12 cellular contexts compared by ENCODE assay signal in the genomic region with DNA sequence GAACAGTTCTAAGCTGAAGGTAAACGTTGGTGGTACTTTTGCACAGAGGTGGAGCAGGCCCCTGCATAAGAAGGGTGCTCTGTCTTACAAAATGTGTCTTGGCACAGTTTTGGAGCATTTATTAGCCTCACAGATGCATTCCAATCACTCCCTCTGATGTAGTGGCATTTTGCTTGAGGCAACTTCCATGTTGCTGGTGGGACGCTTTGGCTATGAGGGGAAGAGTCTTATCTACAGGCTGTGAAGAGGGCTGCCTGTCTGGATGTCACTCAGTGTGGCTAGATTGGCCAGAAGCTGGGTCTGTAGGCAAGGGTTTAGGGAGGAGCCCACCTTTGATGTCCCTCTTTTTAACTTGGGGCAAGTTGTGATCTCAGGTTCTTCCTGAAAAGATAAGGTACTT. TPM values are rescaled to one million over a fixed set of nuclear protein-coding genes. Genes with fewer than 3 reads are reported as not detected.
DNase-seq lines count a peak whose midpoint lies in the region; ATAC-seq, FAIRE-seq and TF ChIP-seq lines count a peak whose summit lies in the region.
"Had no signal": no experiment of that assay in that cellular context is flagged by ENCODE, and none has a peak within 500 bp of the region (broad histone marks: within the 10 kb centered on the region; RNA-seq: fewer than 3 reads in every experiment).

No MANE protein-coding gene starts in this region.

- no peak for TF ChIP-seq POLR2A in esophagus squamous epithelium (IDR thresholded peaks at IDR 0.05)

- no peak overlapping the region for H3K9ac ChIP-seq in H9 (ENCODE audit: extremely low read depth, insufficient read length, low read length)

- no peak overlapping the region for H2BK20ac ChIP-seq in H9 (ENCODE audit: low read depth, low read length, poor library complexity, severe bottlenecking)

- CTCF ChIA-PET in Panc1 (lab: Charles Lee) = interaction anchor here (0.6 to 6.9 kb wide), 3 partner anchors 11 to 107 kb away, joined by 3 to 81 read pairs (median 18); no protein-coding TSS in a partner anchor

- H3K23ac ChIP-seq in H9 (ENCODE audit: insufficient read length, low read depth, low read length) = no peak overlapping the region

- H3T11ph ChIP-seq in H9 (ENCODE audit: low read length) = no peak overlapping the region

- H3K79me2 ChIP-seq in H9 (ENCODE audit: insufficient read depth, low read length) = no peaks in the 10 kb centered on the region

- no peak overlapping the region for H3K4ac ChIP-seq in H9 (ENCODE audit: low read depth, low read length)

- no CpG with 5 or more reads among the region's 2 CpGs for WGBS in H9 (ENCODE audit: extremely low coverage, insufficient read length, low lambda C conversion rate)
- 31 to 53% methylated on average over 1 to 2 of the region's 2 CpGs for WGBS in esophagus squamous epithelium, 2 donors
- WGBS in small intestine, 3 donors = 25 to 44% (median 36%) methylated on average over 2 of the region's 2 CpGs

- no peak overlapping the region for H4K91ac ChIP-seq in H9 (ENCODE audit: insufficient read length, low read depth, low read length)

- no peak overlapping the region for H2BK5ac ChIP-seq in H9 (ENCODE audit: insufficient read length, low read length)

- no peak overlapping the region for H3K18ac ChIP-seq in H9 (ENCODE audit: insufficient read length, low read depth, low read length)

- H3K27ac ChIP-seq in H9 (ENCODE audit: insufficient read length, low read depth, low read length) (no peak overlapping the region), Panc1 (ENCODE audit: low read length) (peak overlapping the region; percentile 95), esophagus squamous epithelium (peak overlapping the region; percentile 62 to 85 (median 71)), small intestine (ENCODE audit: low read depth in 1 of 2, low read length in 1 of 2) (peak overlapping the region; percentile 13 to 77)

- H2BK12ac ChIP-seq in H9 (ENCODE audit: insufficient read length, low read depth, low read length) = no peak overlapping the region

- H2BK120ac ChIP-seq in H9 (ENCODE audit: low read depth, low read length, poor library complexity, severe bottlenecking) = no peak overlapping the region

- peaks cover 13 to 17% of the 10 kb centered on the region in 2 experiments for H3K4me1 Mint-ChIP-seq in H9
- peaks cover 18% of the 10 kb centered on the region for H3K4me1 Mint-ChIP-seq in stimulated activated effector memory CD8-positive, alpha-beta T cell treated with anti-CD3 and anti-CD28 coated beads, Interleukin-12 subunit alpha, Interleukin-12 subunit beta, amount 100 ng/mL, for 72 hours

- H4K5ac ChIP-seq in H9 (ENCODE audit: insufficient read length, low read depth, low read length) = no peak overlapping the region

- H3K23me2 ChIP-seq in H9 (ENCODE audit: insufficient read length, low read depth, low read length, poor library complexity, severe bottlenecking) = peaks cover 6% of the 10 kb centered on the region

- H2AFZ ChIP-seq in H9 (ENCODE audit: low read length) = no peak overlapping the region

- peaks cover 23 to 41% (median 30%) of the 10 kb centered on the region in 3 experiments; a peak in 6 of 7 replicates for H3K36me3 Mint-ChIP-seq in H9 (ENCODE audit: insufficient read depth in 1 of 3, low read depth in 3 of 3)
- H3K36me3 Mint-ChIP-seq in stimulated activated effector memory CD8-positive, alpha-beta T cell treated with anti-CD3 and anti-CD28 coated beads, Interleukin-12 subunit alpha, Interleukin-12 subunit beta, amount 100 ng/mL, for 72 hours = peaks cover 40% of the 10 kb centered on the region

- BruUV-seq in Panc1 (replicated peaks; lab: Mats Ljungman, UMichigan) = no TSS peak

- FAIRE-seq in small intestine (lab: Jason Lieb, UNC) = no peak
- FAIRE-seq: GM12891 had no signal

- in situ Hi-C loops in Panc1 (cut with HindIII; ENCODE audit: low pct_unique_long_range_greater_than_20kb, low sequenced_read_pairs) = no loop called here

- no peak overlapping the region for H3K56ac ChIP-seq in H9 (ENCODE audit: insufficient read length, low read depth, low read length)

- H3K4me3 ChIP-seq in Panc1 (ENCODE audit: low read depth in 2 of 2, low read length in 2 of 2) = no peak overlapping the region
- no peak overlapping the region for H3K4me3 ChIP-seq in esophagus squamous epithelium
- H3K4me3 ChIP-seq in small intestine (ENCODE audit: low read depth in 1 of 2, low read length in 2 of 2) = no peak overlapping the region

- H3K4me3 Mint-ChIP-seq in H9 = no peak overlapping the region
- no peak overlapping the region for H3K4me3 Mint-ChIP-seq in stimulated activated effector memory CD8-positive, alpha-beta T cell treated with anti-CD3 and anti-CD28 coated beads, Interleukin-12 subunit alpha, Interleukin-12 subunit beta, amount 100 ng/mL, for 72 hours

- H4K8ac ChIP-seq in H9 (replicated peaks; ENCODE audit: insufficient read length, low read depth, low read length) = no peak overlapping the region

- POLR2A ChIA-PET in Panc1 (lab: Charles Lee) = interaction anchor here (1.1 kb wide), 1 partner anchor 15 kb away, joined by 3 read pairs; no protein-coding TSS in a partner anchor

- H3K27ac Mint-ChIP-seq in H9 = peak overlapping the region in 2 of 3 experiments; percentile 21 to 63; a peak in 3 of 7 replicates
- H3K27ac Mint-ChIP-seq in stimulated activated effector memory CD8-positive, alpha-beta T cell treated with anti-CD3 and anti-CD28 coated beads, Interleukin-12 subunit alpha, Interleukin-12 subunit beta, amount 100 ng/mL, for 72 hours = no peak overlapping the region

- H3K4me1 ChIP-seq in H9 (ENCODE audit: insufficient read depth, low read length) (peaks cover 16% of the 10 kb centered on the region; the same call in 1 of the 2 replicates), Panc1 (ENCODE audit: control insufficient read depth, insufficient read depth, low read length) (peaks cover 74% of the 10 kb centered on the region), esophagus squamous epithelium (peaks cover 59 to 78% (median 67%) of the 10 kb centered on the region in 3 donors), small intestine (ENCODE audit: control insufficient read depth in 2 of 2, insufficient read depth in 1 of 2, low read depth in 1 of 2, low read length in 1 of 2) (peaks cover 15 to 23% of the 10 kb centered on the region in 2 donors)

- no peak overlapping the region for H2BK15ac ChIP-seq in H9 (ENCODE audit: low read depth, low read length)

- no peaks in the 10 kb centered on the region for H4K20me1 ChIP-seq in H9 (ENCODE audit: control insufficient read depth, insufficient read depth, insufficient read length)

- H3K36me3 ChIP-seq in Panc1 (ENCODE audit: control insufficient read depth, insufficient read depth, low read length) (peaks cover 4% of the 10 kb centered on the region; the same call in 1 of the 2 replicates), esophagus squamous epithelium (no peaks in the 10 kb centered on the region), small intestine (ENCODE audit: control insufficient read depth in 2 of 2, insufficient read depth in 2 of 2, low read length in 2 of 2) (no peaks in the 10 kb centered on the region)

- no peaks in the 10 kb centered on the region for H3K9me3 Mint-ChIP-seq in H9
- no peaks in the 10 kb centered on the region for H3K9me3 Mint-ChIP-seq in stimulated activated effector memory CD8-positive, alpha-beta T cell treated with anti-CD3 and anti-CD28 coated beads, Interleukin-12 subunit alpha, Interleukin-12 subunit beta, amount 100 ng/mL, for 72 hours

- TF ChIP-seq CTCF in H9 (conservative IDR thresholded peaks at IDR 0.05) (no peak), Panc1 (IDR thresholded peaks at IDR 0.05) (no peak), esophagus squamous epithelium (IDR thresholded peaks at IDR 0.05) (no peak)

- intact Hi-C loops in Panc1 (cut with micrococcal nuclease; ENCODE audit: unreplicated experiment) = loop anchor here (10.0 kb wide), 1 partner anchor 108 kb away; a partner anchor contains a TSS
- intact Hi-C loops in esophagus squamous epithelium (cut with DNase I) = loop anchor here (10.0 kb wide), 1 partner anchor 248 kb away; no protein-coding TSS in a partner anchor

- H3K9me3 ChIP-seq in H9 (ENCODE audit: control insufficient read depth, low read depth, low read length) (no peaks in the 10 kb centered on the region), Panc1 (ENCODE audit: control insufficient read depth, insufficient read depth, low read depth, low read length) (no peaks in the 10 kb centered on the region), esophagus squamous epithelium (no peaks in the 10 kb centered on the region), small intestine (ENCODE audit: control insufficient read depth, low read depth) (no peaks in the 10 kb centered on the region)

- H3K14ac ChIP-seq in H9 (ENCODE audit: insufficient read depth, low read length) = no peak overlapping the region

- H3K79me1 ChIP-seq in H9 (ENCODE audit: insufficient read depth, low read depth, low read length, poor library complexity, severe bottlenecking) = no peaks in the 10 kb centered on the region

- H3K27me3 Mint-ChIP-seq in H9 (ENCODE audit: low read depth) = peaks cover 16% of the 10 kb centered on the region

- H3K27me3 ChIP-seq in H9 (ENCODE audit: insufficient read depth, low read length) = no peaks in the 10 kb centered on the region
- no peaks in the 10 kb centered on the region for H3K27me3 ChIP-seq in Panc1 (ENCODE audit: control insufficient read depth, insufficient read depth, low read length)
- H3K27me3 ChIP-seq in esophagus squamous epithelium = no peaks in the 10 kb centered on the region
- H3K27me3 ChIP-seq in small intestine (ENCODE audit: control insufficient read depth in 2 of 2, insufficient read depth in 2 of 2, low read length in 2 of 2) = no peaks in the 10 kb centered on the region

- ATAC-seq in Panc1 = no peak
- ATAC-seq in GM18868 (IDR thresholded peaks at IDR 0.05; ENCODE audit: unreplicated experiment) = no peak
- no peak for ATAC-seq in GM21786 (IDR thresholded peaks at IDR 0.05; ENCODE audit: unreplicated experiment)
- ATAC-seq in stimulated activated effector memory CD8-positive, alpha-beta T cell treated with anti-CD3 and anti-CD28 coated beads, Interleukin-12 subunit alpha, Interleukin-12 subunit beta, amount 100 ng/mL, for 72 hours = no peak

- H2AK5ac ChIP-seq in H9 (ENCODE audit: insufficient read length, low read length) = no peak overlapping the region

- no peak for DNase-seq in H9
- DNase-seq in Panc1 (ENCODE audit: low read depth, low spot score) = no peak
- no peak for DNase-seq in esophagus squamous epithelium (lab: John Stamatoyannopoulos, UW)
- no peak for DNase-seq in small intestine
- DNase-seq in stimulated activated effector memory CD8-positive, alpha-beta T cell treated with anti-CD3 and anti-CD28 coated beads, Interleukin-12 subunit alpha, Interleukin-12 subunit beta, amount 100 ng/mL, for 72 hours (ENCODE audit: low spot score in 2 of 2) = no peak
- DNase-seq: DMS153, NCI-H146, occipital lobe had no signal

- no peak overlapping the region for H3K4me2 ChIP-seq in H9 (ENCODE audit: insufficient read depth, insufficient read length, low read length)

RNA-seq across cellular contexts. Expression of a gene that starts 2.6 kb away (rescaled TPM):
- total RNA-seq in H9 (2021) = 16.7 and 17.6 TPM in 2 replicates
- total RNA-seq in Panc1 (2021; ENCODE audit: unreplicated experiment) = 55.6 TPM
- 59.9 TPM for polyA plus RNA-seq in Panc1 (2012; ENCODE audit: insufficient read length)
- total RNA-seq in esophagus squamous epithelium = 10 to 100 TPM in 2 of 4 donors, 1 to 10 TPM in 2; 6.7 to 14.2 (median 10.8) TPM
- polyA plus RNA-seq in small intestine = 10 to 100 TPM; 28.8 to 40.7 (median 39.2) TPM

RNA-seq across cellular contexts. Expression of a gene that starts 18.7 kb away (rescaled TPM):
- total RNA-seq in H9 (2021) (131 and 141 TPM in 2 replicates), Panc1 (2021; ENCODE audit: unreplicated experiment) (66.3 TPM), esophagus squamous epithelium (10 to 100 TPM in 2 of 4 donors, 1 to 10 TPM in 2; 2.9 to 17.8 (median 9.8) TPM)
- 24.3 TPM for polyA plus RNA-seq in Panc1 (2012; ENCODE audit: insufficient read length)
- 10 to 100 TPM in 1 of 3 donors, 1 to 10 TPM in 2; 2.5 to 10.7 (median 3.8) TPM for polyA plus RNA-seq in small intestine

RNA-seq across cellular contexts. Expression of a gene that starts 58.1 kb away (rescaled TPM):
- total RNA-seq in H9 (2021) (not detected in 2 replicates), Panc1 (2021; ENCODE audit: unreplicated experiment) (0.33 TPM), esophagus squamous epithelium (1 to 10 TPM in 1 of 4 donors, under 1 TPM in 2, not detected in 1; 0.38 to 1.7 (median 0.47) TPM)
- polyA plus RNA-seq in Panc1 (2012; ENCODE audit: insufficient read length) = 5.8 TPM
- 1 to 10 TPM in 1 of 3 donors, not detected in 2; 1.1 TPM for polyA plus RNA-seq in small intestine
- total RNA-seq: kidney epithelial cell had no signal
